24 cellular contexts compared by ENCODE assay signal in the genomic region with DNA sequence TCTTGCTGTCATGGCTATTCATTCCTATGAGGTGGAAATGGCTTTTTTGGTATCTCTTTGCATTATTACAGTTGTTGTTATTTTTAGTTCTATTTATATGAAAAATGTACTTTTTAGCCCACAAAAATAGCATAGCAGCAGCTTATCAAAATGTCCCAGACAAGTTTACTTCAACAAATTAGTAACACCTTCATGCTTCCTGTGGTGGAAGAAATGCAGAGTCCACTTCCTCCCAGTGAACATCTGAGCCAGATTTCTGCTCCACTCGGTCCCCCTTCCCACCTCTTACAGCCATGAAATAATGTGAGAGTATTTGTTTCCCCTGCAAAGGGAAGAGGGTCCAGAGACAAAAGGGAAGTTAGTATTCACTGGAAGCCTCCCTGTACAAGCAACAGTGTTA.
"Had no signal": no experiment of that assay in that cellular context is flagged by ENCODE, and none has a peak within 500 bp of the region (broad histone marks: within the 10 kb centered on the region; RNA-seq: fewer than 3 reads in every experiment).

No MANE protein-coding gene starts in this region.

- DNase-seq: activated CD4-positive, alpha-beta T cell treated with anti-CD3 and anti-CD28 coated beads for 1 hour; activated CD4-positive, alpha-beta T cell treated with anti-CD3 and anti-CD28 coated beads, Interleukin-2, amount 50 U/mL, for 1 hour; activated CD8-positive, alpha-beta T cell treated with anti-CD3 and anti-CD28 coated beads for 36 hours; activated gamma-delta T cell treated with Interleukin-2 at 50 U/mL for 16 hours; activated naive CD4-positive, alpha-beta T cell treated with anti-CD3 and anti-CD28 coated beads, Interleukin-2, amount 50 U/mL, for 16 hours; activated T-cell treated with anti-CD3 and anti-CD28 coated beads, Interleukin-2, amount 50 U/mL, for 4 hours; amniotic stem cell; central memory CD4-positive, alpha-beta T cell; left cardiac atrium; left ventricle myocardium superior; midbrain; naive thymus-derived CD4-positive, alpha-beta T cell; nucleus accumbens; pancreas; stimulated activated CD4-positive, alpha-beta T cell treated with anti-CD3 and anti-CD28 coated beads, Interleukin-15, amount 100 ng/mL, for 24 hours; stimulated activated CD4-positive, alpha-beta T cell treated with anti-CD3 and anti-CD28 coated beads, Interleukin-2, amount 100 ng/mL, for 24 hours; stimulated activated naive B cell treated with anti-CD40 and anti-IgM and Interleukin-4, amounts not matched to agents 10 μg/mL and 1 μg/mL and 100 μg/mL, for 72 hours; stomach; SW 1271; T1000; thyroid gland had no signal

- H3K4me3 Mint-ChIP-seq: activated CD8-positive, alpha-beta T cell treated with anti-CD3 and anti-CD28 coated beads for 36 hours; activated T-cell treated with anti-CD3 and anti-CD28 coated beads, Interleukin-2, amount 50 U/mL, for 4 hours; activated T-helper 17 cell treated with anti-CD3 and anti-CD28 coated beads, Interleukin-2, amount 50 U/mL, for 72 hours; naive thymus-derived CD4-positive, alpha-beta T cell; stimulated activated naive B cell treated with anti-CD40 and anti-IgM and Interleukin-4, amounts not matched to agents 10 μg/mL and 1 μg/mL and 100 μg/mL, for 72 hours; T-helper 1 cell treated with Interleukin-12 subunit alpha and Interleukin-12 subunit beta and Interleukin-4 antibody, amounts not matched to agents 30 μg/mL and 1 μg/mL, for 36 hours; WTC11 had no signal

- H3K4me1 Mint-ChIP-seq: activated T-helper 17 cell treated with anti-CD3 and anti-CD28 coated beads, Interleukin-2, amount 50 U/mL, for 72 hours; naive thymus-derived CD4-positive, alpha-beta T cell; stimulated activated naive B cell treated with anti-CD40 and anti-IgM and Interleukin-4, amounts not matched to agents 10 μg/mL and 1 μg/mL and 100 μg/mL, for 72 hours had no signal

- H3K36me3 Mint-ChIP-seq: naive thymus-derived CD4-positive, alpha-beta T cell; stimulated activated naive B cell treated with anti-CD40 and anti-IgM and Interleukin-4, amounts not matched to agents 10 μg/mL and 1 μg/mL and 100 μg/mL, for 72 hours had no signal

- H3K9me3 Mint-ChIP-seq: activated CD8-positive, alpha-beta T cell treated with anti-CD3 and anti-CD28 coated beads for 36 hours; activated T-cell treated with anti-CD3 and anti-CD28 coated beads, Interleukin-2, amount 50 U/mL, for 4 hours; stimulated activated naive B cell treated with anti-CD40 and anti-IgM and Interleukin-4, amounts not matched to agents 10 μg/mL and 1 μg/mL and 100 μg/mL, for 72 hours; T-helper 1 cell treated with Interleukin-12 subunit alpha and Interleukin-12 subunit beta and Interleukin-4 antibody, amounts not matched to agents 30 μg/mL and 1 μg/mL, for 36 hours; WTC11 had no signal

- ATAC-seq: activated CD8-positive, alpha-beta T cell treated with anti-CD3 and anti-CD28 coated beads for 36 hours; activated T-cell treated with anti-CD3 and anti-CD28 coated beads, Interleukin-2, amount 50 U/mL, for 4 hours; activated T-helper 17 cell treated with anti-CD3 and anti-CD28 coated beads, Interleukin-2, amount 50 U/mL, for 72 hours; left cardiac atrium; naive thymus-derived CD4-positive, alpha-beta T cell; pancreas; stimulated activated naive B cell treated with anti-CD40 and anti-IgM and Interleukin-4, amounts not matched to agents 10 μg/mL and 1 μg/mL and 100 μg/mL, for 72 hours; WTC11 had no signal

- H3K27me3 Mint-ChIP-seq: activated T-helper 17 cell treated with anti-CD3 and anti-CD28 coated beads, Interleukin-2, amount 50 U/mL, for 72 hours; naive thymus-derived CD4-positive, alpha-beta T cell; stimulated activated naive B cell treated with anti-CD40 and anti-IgM and Interleukin-4, amounts not matched to agents 10 μg/mL and 1 μg/mL and 100 μg/mL, for 72 hours had no signal

- H3K27ac Mint-ChIP-seq: activated CD8-positive, alpha-beta T cell treated with anti-CD3 and anti-CD28 coated beads for 36 hours; activated T-helper 17 cell treated with anti-CD3 and anti-CD28 coated beads, Interleukin-2, amount 50 U/mL, for 72 hours; naive thymus-derived CD4-positive, alpha-beta T cell; stimulated activated naive B cell treated with anti-CD40 and anti-IgM and Interleukin-4, amounts not matched to agents 10 μg/mL and 1 μg/mL and 100 μg/mL, for 72 hours; T-helper 1 cell treated with Interleukin-12 subunit alpha and Interleukin-12 subunit beta and Interleukin-4 antibody, amounts not matched to agents 30 μg/mL and 1 μg/mL, for 36 hours; WTC11 had no signal
